ENCODE assay signal across 14 cellular contexts in genomic region chr14:85250369-85250768, GRCh38.
DNase-seq lines count a peak whose midpoint lies in the region; ATAC-seq, FAIRE-seq and TF ChIP-seq lines count a peak whose summit lies in the region.
"Had no signal": no experiment of that assay in that cellular context is flagged by ENCODE, and none has a peak within 500 bp of the region (broad histone marks: within the 10 kb centered on the region; RNA-seq: fewer than 3 reads in every experiment).

No MANE protein-coding gene starts in this region.

- H3K9ac ChIP-seq in NT2/D1 (ENCODE audit: insufficient read length, low read depth): no peak overlapping the region
- H3K9ac ChIP-seq: BLaER1 had no signal

- no peak for FAIRE-seq in pancreas (lab: Jason Lieb, UNC)

- no peaks in the 10 kb centered on the region for H3K9me3 Mint-ChIP-seq in endothelial cell (ENCODE audit: unreplicated experiment)

- peaks cover 6% of the 10 kb centered on the region for H3K4me1 Mint-ChIP-seq in endothelial cell (ENCODE audit: unreplicated experiment)
- H3K4me1 Mint-ChIP-seq: activated naive CD8-positive, alpha-beta T cell treated with anti-CD3 and anti-CD28 coated beads for 36 hours had no signal

- 37 to 40% methylated on average over 4 of the region's 4 CpGs for WGBS in pancreas, 2 donors

- no peak overlapping the region for H3K4me3 ChIP-seq in NT2/D1 (ENCODE audit: insufficient read length, low read depth)
- no peak overlapping the region for H3K4me3 ChIP-seq in pancreas
- H3K4me3 ChIP-seq: BLaER1, MG63 had no signal

- no peak overlapping the region for H3K27ac Mint-ChIP-seq in endothelial cell (ENCODE audit: unreplicated experiment)
- H3K27ac Mint-ChIP-seq: activated naive CD8-positive, alpha-beta T cell treated with anti-CD3 and anti-CD28 coated beads for 36 hours had no signal

- H3K4me3 Mint-ChIP-seq in endothelial cell (ENCODE audit: unreplicated experiment): no peak overlapping the region
- H3K4me3 Mint-ChIP-seq: activated naive CD8-positive, alpha-beta T cell treated with anti-CD3 and anti-CD28 coated beads for 36 hours had no signal

- ATAC-seq in pancreas (peak; percentile 21 to 73 (median 66)), HG03097 (IDR thresholded peaks at IDR 0.05; ENCODE audit: low FRiP score, unreplicated experiment) (no peak), GM19035 (IDR thresholded peaks at IDR 0.05; ENCODE audit: unreplicated experiment) (no peak)
- ATAC-seq: activated CD4-positive, CD25-positive, alpha-beta regulatory T cell treated with anti-CD3 and anti-CD28 coated beads, Interleukin-2, amount 50 U/mL, for 24 hours had no signal

- no peaks in the 10 kb centered on the region for H3K9me3 ChIP-seq in NT2/D1 (ENCODE audit: insufficient read depth, low read length)
- H3K9me3 ChIP-seq in pancreas: no peaks in the 10 kb centered on the region
- H3K9me3 ChIP-seq: BLaER1, MG63 had no signal

- H3K4me1 ChIP-seq in NT2/D1 (ENCODE audit: insufficient read depth, insufficient read length) (no peaks in the 10 kb centered on the region), pancreas (no peaks in the 10 kb centered on the region)
- H3K4me1 ChIP-seq: BLaER1 had no signal

- H3K36me3 ChIP-seq in NT2/D1 (ENCODE audit: insufficient read depth, insufficient read length, low read length) (no peaks in the 10 kb centered on the region), pancreas (no peaks in the 10 kb centered on the region)
- H3K36me3 ChIP-seq: BLaER1, MG63 had no signal

- no peak for TF ChIP-seq CTCF in endothelial cell (IDR thresholded peaks at IDR 0.05; ENCODE audit: unreplicated experiment)
- no peak for TF ChIP-seq CTCF in pancreas (IDR thresholded peaks at IDR 0.05)

- H3K27me3 ChIP-seq in NT2/D1 (ENCODE audit: insufficient read depth, insufficient read length): no peaks in the 10 kb centered on the region
- H3K27me3 ChIP-seq in pancreas: no peaks in the 10 kb centered on the region
- H3K27me3 ChIP-seq: BLaER1, MG63 had no signal

- intact Hi-C loops in pancreas (cut with DNase I): loop anchor here in 1 of 3 donors (10.0 kb wide), 1 partner anchor 54 kb away; no protein-coding TSS in a partner anchor

- H3K27me3 Mint-ChIP-seq in endothelial cell (ENCODE audit: unreplicated experiment): peaks cover 3% of the 10 kb centered on the region
- H3K27me3 Mint-ChIP-seq: activated naive CD8-positive, alpha-beta T cell treated with anti-CD3 and anti-CD28 coated beads for 36 hours had no signal

- DNase-seq in HuH-7.5 (ENCODE audit: low spot score) (peak; percentile 12), NT2/D1 (ENCODE audit: low read depth, low spot score) (peak; percentile 27), endothelial cell (ENCODE audit: low spot score) (peak; percentile 4), pancreas (peak in 1 of 6 donors; percentile 9), AG20443 (ENCODE audit: low spot score) (no peak)
- DNase-seq in activated CD8-positive, alpha-beta memory T cell treated with anti-CD3 and anti-CD28 coated beads, Interleukin-2, amount 50 U/mL, for 48 hours: no peak
- DNase-seq: activated naive CD8-positive, alpha-beta T cell treated with anti-CD3 and anti-CD28 coated beads for 36 hours; MG63; stimulated activated CD4-positive, alpha-beta T cell treated with anti-CD3 and anti-CD28 coated beads, Interleukin-4, amount 100 ng/mL, for 4 hours; trophoblast cell had no signal

- no peaks in the 10 kb centered on the region for H3K36me3 Mint-ChIP-seq in endothelial cell (ENCODE audit: low read depth, unreplicated experiment)
- H3K36me3 Mint-ChIP-seq: activated naive CD8-positive, alpha-beta T cell treated with anti-CD3 and anti-CD28 coated beads for 36 hours had no signal

- no peak overlapping the region for H3K27ac ChIP-seq in pancreas
- H3K27ac ChIP-seq: BLaER1 had no signal

Comparison
In these comparisons a context has a peak if more than half of its experiments do, and no peak if none do; other contexts are left out.
1. DNase-seq: peak in HuH-7.5 (single experiment), NT2/D1 (single experiment) and endothelial cell (single experiment); none in AG20443 (single experiment) and activated CD8-positive, alpha-beta memory T cell treated with anti-CD3 and anti-CD28 coated beads, Interleukin-2, amount 50 U/mL, for 48 hours (single experiment).
2. ATAC-seq: peak in pancreas (4 of 4); none in HG03097 (single experiment) and GM19035 (single experiment).